ENCODE assay signal across 9 cellular contexts in genomic region chr9:136900988-136901515, GRCh38. TPM values are rescaled to one million over a fixed set of nuclear protein-coding genes. Genes with fewer than 3 reads are reported as not detected.
DNase-seq lines count a peak whose midpoint lies in the region; ATAC-seq and TF ChIP-seq lines count a peak whose summit lies in the region.
"Had no signal": no experiment of that assay in that cellular context is flagged by ENCODE, and none has a peak within 500 bp of the region (broad histone marks: within the 10 kb centered on the region; RNA-seq: fewer than 3 reads in every experiment).

No MANE protein-coding gene starts in this region.

- H3K36me3 Mint-ChIP-seq in MCF 10A (ENCODE audit: insufficient read depth, unreplicated experiment) (peaks cover 66% of the 10 kb centered on the region), memory B cell (peaks cover 11% of the 10 kb centered on the region), glutamatergic neuron (ENCODE audit: unreplicated experiment) (peaks cover under 1% of the 10 kb centered on the region)

- H3K4me3 ChIP-seq in left ventricle myocardium inferior (no peak overlapping the region), vagina (no peak overlapping the region)

- DNase-seq in left ventricle myocardium inferior, result no peak
- DNase-seq in left ventricle myocardium superior, result no peak
- no peak for DNase-seq in MCF 10A (ENCODE audit: unreplicated experiment)
- no peak for DNase-seq in memory B cell (ENCODE audit: low spot score in 2 of 2)
- no peak for DNase-seq in vagina (ENCODE audit: extremely low spot score in 2 of 2)
- DNase-seq in glutamatergic neuron, result no peak
- DNase-seq in NCI-H510A treated with DMSO at 0.1 percent for 48 hours (lab: John Stamatoyannopoulos, UW), result no peak
- DNase-seq: OCI-M1 had no signal

- H3K4me3 Mint-ChIP-seq in MCF 10A (ENCODE audit: unreplicated experiment), result peak overlapping the region; percentile 55
- H3K4me3 Mint-ChIP-seq in memory B cell, result no peak overlapping the region
- H3K4me3 Mint-ChIP-seq in glutamatergic neuron (ENCODE audit: unreplicated experiment), result no peak overlapping the region

- intact Hi-C loops in left ventricle myocardium inferior (cut with micrococcal nuclease) (no loop called here), left ventricle myocardium superior (cut with micrococcal nuclease) (no loop called here), MCF 10A (cut with micrococcal nuclease) (no loop called here), vagina (cut with DNase I) (no loop called here)

- H3K27ac ChIP-seq in left ventricle myocardium inferior (replicated peaks) (peak overlapping the region; percentile 89), vagina (peak overlapping the region; percentile 77)

- CTCF ChIA-PET in MCF 10A (lab: Yijun Ruan, JAX), result interaction anchor here (0.5 to 1.9 kb wide), 2 partner anchors 13 to 129 kb away, joined by 3 to 6 read pairs; no protein-coding TSS in a partner anchor

- no peak for TF ChIP-seq POLR2A in vagina (IDR thresholded peaks at IDR 0.05)

- POLR2A ChIA-PET in MCF 10A (lab: Yijun Ruan, JAX), result interaction anchor here (0.9 to 3.2 kb wide), 5 partner anchors 14 to 93 kb away, joined by 3 to 28 read pairs (median 6); partner anchors contain the start of genes RABL6 and TRAF2

- peak overlapping the region; percentile 87 for H3K27ac Mint-ChIP-seq in MCF 10A (ENCODE audit: low read depth, unreplicated experiment)
- peak overlapping the region; percentile 96 for H3K27ac Mint-ChIP-seq in memory B cell
- no peak overlapping the region for H3K27ac Mint-ChIP-seq in glutamatergic neuron (ENCODE audit: unreplicated experiment)

- TF ChIP-seq CTCF in left ventricle myocardium inferior (IDR thresholded peaks at IDR 0.05; ENCODE audit: borderline replicate concordance) (no peak), MCF 10A (IDR thresholded peaks at IDR 0.05; ENCODE audit: unreplicated experiment) (no peak), vagina (IDR thresholded peaks at IDR 0.05) (no peak), glutamatergic neuron (IDR thresholded peaks at IDR 0.05; ENCODE audit: partially characterized antibody, unreplicated experiment) (no peak)

- H3K4me1 ChIP-seq in left ventricle myocardium inferior, result peaks cover 40% of the 10 kb centered on the region
- H3K4me1 ChIP-seq in vagina, result peaks cover 37% of the 10 kb centered on the region

- peaks cover 19% of the 10 kb centered on the region for H3K4me1 Mint-ChIP-seq in MCF 10A (ENCODE audit: insufficient read depth, unreplicated experiment)
- H3K4me1 Mint-ChIP-seq in memory B cell, result peaks cover 30% of the 10 kb centered on the region
- H3K4me1 Mint-ChIP-seq in glutamatergic neuron (ENCODE audit: low read depth, unreplicated experiment), result peaks cover 24% of the 10 kb centered on the region

- BruUV-seq in MCF 10A (replicated peaks; lab: Mats Ljungman, UMichigan), result no TSS peak

- H3K9me3 Mint-ChIP-seq in MCF 10A (ENCODE audit: unreplicated experiment) (no peaks in the 10 kb centered on the region), memory B cell (no peaks in the 10 kb centered on the region), glutamatergic neuron (ENCODE audit: unreplicated experiment) (peaks cover 9% of the 10 kb centered on the region)

- H3K9me3 ChIP-seq in left ventricle myocardium inferior (replicated peaks), result no peaks in the 10 kb centered on the region
- H3K9me3 ChIP-seq in vagina, result no peaks in the 10 kb centered on the region

- H3K27me3 Mint-ChIP-seq in MCF 10A (ENCODE audit: insufficient read depth, unreplicated experiment), result no peaks in the 10 kb centered on the region
- no peaks in the 10 kb centered on the region for H3K27me3 Mint-ChIP-seq in memory B cell
- H3K27me3 Mint-ChIP-seq in glutamatergic neuron (ENCODE audit: unreplicated experiment), result peaks cover 8% of the 10 kb centered on the region

- ATAC-seq in left ventricle myocardium superior (no peak), memory B cell (ENCODE audit: low read depth) (no peak), GM18907 (IDR thresholded peaks at IDR 0.05; ENCODE audit: unreplicated experiment) (no peak)

- no peaks in the 10 kb centered on the region for H3K27me3 ChIP-seq in left ventricle myocardium inferior (ENCODE audit: low read depth)
- no peaks in the 10 kb centered on the region for H3K27me3 ChIP-seq in vagina

- H3K36me3 ChIP-seq in left ventricle myocardium inferior (peaks cover 27% of the 10 kb centered on the region), vagina (peaks cover 0 to 19% of the 10 kb centered on the region in 2 donors)

RNA-seq across cellular contexts. Expression of gene TRAF2, which starts 14.7 kb away (rescaled TPM):
- total RNA-seq in left ventricle myocardium inferior (10.0 TPM), left ventricle myocardium superior (11.4 TPM), MCF 10A (2022) (10.7 and 14.1 TPM in 2 replicates), vagina (12.8 TPM), glutamatergic neuron (ENCODE audit: unreplicated experiment) (27.3 TPM)

RNA-seq across cellular contexts. Expression of gene EDF1, which starts 34.9 kb away (rescaled TPM):
- total RNA-seq in left ventricle myocardium inferior (318 TPM), left ventricle myocardium superior (354 TPM), MCF 10A (2022) (480 and 581 TPM in 2 replicates), vagina (257 TPM), glutamatergic neuron (ENCODE audit: unreplicated experiment) (343 TPM)

RNA-seq across cellular contexts. Expression of gene FBXW5, which starts 43.5 kb away (rescaled TPM):
- total RNA-seq in left ventricle myocardium inferior, result 157 TPM
- total RNA-seq in left ventricle myocardium superior, result 162 TPM
- total RNA-seq in MCF 10A (2022), result 88.8 and 100 TPM in 2 replicates
- total RNA-seq in vagina, result 125 TPM
- total RNA-seq in glutamatergic neuron (ENCODE audit: unreplicated experiment), result 77.9 TPM

RNA-seq across cellular contexts. Expression of gene C8G, which starts 44.0 kb away (rescaled TPM):
- 3.6 TPM for total RNA-seq in left ventricle myocardium inferior
- total RNA-seq in left ventricle myocardium superior, result 2.2 TPM
- total RNA-seq in MCF 10A (2022), result 1.0 and 1.1 TPM in 2 replicates
- not detected for total RNA-seq in vagina
- 14.5 TPM for total RNA-seq in glutamatergic neuron (ENCODE audit: unreplicated experiment)

RNA-seq across cellular contexts. Expression of gene MAMDC4, which starts 48.9 kb away (rescaled TPM):
- total RNA-seq in left ventricle myocardium inferior, result 13.4 TPM
- 12.9 TPM for total RNA-seq in left ventricle myocardium superior
- total RNA-seq in MCF 10A (2022), result 11.8 and 14.1 TPM in 2 replicates
- total RNA-seq in vagina, result 3.2 TPM
- 17.6 TPM for total RNA-seq in glutamatergic neuron (ENCODE audit: unreplicated experiment)
